Comparison of ENCODE assay signal across 10 cellular contexts in the genomic region with DNA sequence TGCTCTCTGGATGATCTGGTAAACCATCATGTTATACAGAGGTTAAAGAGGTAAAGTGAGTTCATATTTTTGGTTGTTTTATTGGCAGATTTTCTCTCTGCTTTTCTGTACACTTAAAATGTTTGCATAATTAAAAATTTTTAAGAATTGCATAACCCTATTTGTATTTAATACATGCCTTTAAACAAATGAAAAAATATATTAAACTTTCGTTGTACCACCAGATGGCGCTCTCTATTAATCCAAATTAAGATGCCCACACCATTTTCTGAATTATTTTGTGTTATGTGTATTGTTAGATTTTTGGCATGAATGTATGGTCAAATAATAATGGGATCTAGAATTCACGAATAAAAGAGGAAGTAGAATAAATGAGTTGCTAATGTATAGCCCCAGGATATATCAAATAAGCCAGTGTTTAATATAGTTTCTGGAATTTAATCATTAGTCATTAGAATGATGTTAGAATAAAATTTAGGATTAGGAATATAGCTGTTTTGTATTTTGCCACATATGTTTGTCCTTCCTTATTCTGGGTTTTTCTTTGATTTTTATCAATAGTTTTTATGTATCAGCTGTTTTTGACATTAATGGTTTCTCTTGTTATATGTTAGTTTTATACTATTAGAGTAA. TPM values are rescaled to one million over a fixed set of nuclear protein-coding genes. Genes with fewer than 3 reads are reported as not detected.
DNase-seq lines count a peak whose midpoint lies in the region; ATAC-seq, FAIRE-seq and TF ChIP-seq lines count a peak whose summit lies in the region.
"Had no signal": no experiment of that assay in that cellular context is flagged by ENCODE, and none has a peak within 500 bp of the region (broad histone marks: within the 10 kb centered on the region; RNA-seq: fewer than 3 reads in every experiment).

No MANE protein-coding gene starts in this region.

- TF ChIP-seq POLR2A in vagina (IDR thresholded peaks at IDR 0.05): no peak

- no peak overlapping the region for H3K9ac ChIP-seq in adipocyte (ENCODE audit: low read length)
- H3K9ac ChIP-seq: BLaER1 treated with 17β-estradiol and CSF1 and Interleukin-3, amounts not matched to agents 10 nM and 100 nM had no signal

- peak; percentile 22 to 68 (median 38) for DNase-seq in NCI-H1417 (lab: John Stamatoyannopoulos, UW)
- no peak for DNase-seq in NCI-H1417 treated with DMSO at 0.1 percent for 48 hours (lab: John Stamatoyannopoulos, UW)
- peak; percentile 41 for DNase-seq in NCI-H146 (lab: John Stamatoyannopoulos, UW)
- DNase-seq in adipocyte (ENCODE audit: low read depth): peak; percentile 85
- DNase-seq in vagina (ENCODE audit: extremely low spot score in 2 of 2): no peak

- H3K4me1 ChIP-seq in adipocyte (ENCODE audit: control insufficient read depth, insufficient read depth, low read length) (peaks cover 16% of the 10 kb centered on the region), vagina (no peaks in the 10 kb centered on the region)

- peak; percentile 31 to 59 (median 45) for TF ChIP-seq CTCF in vagina (IDR thresholded peaks at IDR 0.05)

- H3K27ac ChIP-seq in vagina: no peak overlapping the region
- H3K27ac ChIP-seq: BLaER1 treated with 17β-estradiol and CSF1 and Interleukin-3, amounts not matched to agents 10 nM and 100 nM; skin epidermis had no signal

- ATAC-seq in GM18498 (IDR thresholded peaks at IDR 0.05; ENCODE audit: unreplicated experiment) (no peak), HG02938 (IDR thresholded peaks at IDR 0.05; ENCODE audit: unreplicated experiment) (no peak)

- H3K4me3 ChIP-seq in adipocyte (ENCODE audit: low read length) (no peak overlapping the region), vagina (no peak overlapping the region)
- H3K4me3 ChIP-seq: BLaER1 treated with 17β-estradiol and CSF1 and Interleukin-3, amounts not matched to agents 10 nM and 100 nM; skin epidermis had no signal

- H3K9me3 ChIP-seq in adipocyte (ENCODE audit: control insufficient read depth, low read length): no peaks in the 10 kb centered on the region
- H3K9me3 ChIP-seq in vagina: no peaks in the 10 kb centered on the region

- H3K27me3 ChIP-seq in adipocyte (replicated peaks; ENCODE audit: control insufficient read depth, insufficient read depth, low read length) (no peaks in the 10 kb centered on the region), vagina (no peaks in the 10 kb centered on the region)
- H3K27me3 ChIP-seq: BLaER1 treated with 17β-estradiol and CSF1 and Interleukin-3, amounts not matched to agents 10 nM and 100 nM had no signal

- peak; percentile 98 for FAIRE-seq in islet of Langerhans (lab: Jason Lieb, UNC)

- intact Hi-C loops in vagina (cut with DNase I): loop anchor here (5.0 kb wide), 1 partner anchor 181 kb away; no protein-coding TSS in a partner anchor

- H3K36me3 ChIP-seq in adipocyte (ENCODE audit: control insufficient read depth, insufficient read depth, low read length, severe bottlenecking) (no peaks in the 10 kb centered on the region), vagina (no peaks in the 10 kb centered on the region)

RNA-seq across cellular contexts. Expression of gene SMAP1, which starts 38.9 kb away (rescaled TPM):
- 26.3 TPM for total RNA-seq in vagina

Comparison
In these comparisons a context has a peak if more than half of its experiments do, and no peak if none do; other contexts are left out.
1. DNase-seq: peak in NCI-H1417 (3 of 3), NCI-H146 (single experiment) and adipocyte (single experiment); none in NCI-H1417 treated with DMSO at 0.1 percent for 48 hours (single experiment) and vagina (0 of 2).